10 cellular contexts compared by ENCODE assay signal in genomic region chr1:21779613-21780521, GRCh38. TPM values are rescaled to one million over a fixed set of nuclear protein-coding genes. Genes with fewer than 3 reads are reported as not detected.
DNase-seq lines count a peak whose midpoint lies in the region; ATAC-seq and TF ChIP-seq lines count a peak whose summit lies in the region.
"Had no signal": no experiment of that assay in that cellular context is flagged by ENCODE, and none has a peak within 500 bp of the region (broad histone marks: within the 10 kb centered on the region; RNA-seq: fewer than 3 reads in every experiment).

No MANE protein-coding gene starts in this region.

- H3K4me3 Mint-ChIP-seq in activated T-helper 1 cell treated with anti-CD3 and anti-CD28 coated beads, Interleukin-12 subunit alpha, Interleukin-12 subunit beta, Interleukin-2, Interleukin-4 antibody, amounts not matched to agents 30 ng/mL and 10 ng/mL and 1 ng/mL, durations not matched to agents 14 hours and 24 hours and 36 hours = peak overlapping the region; percentile 82

- H3K4me3 ChIP-seq in skeletal muscle satellite cell (ENCODE audit: low read length) = no peak overlapping the region

- H3K36me3 Mint-ChIP-seq in activated T-helper 1 cell treated with anti-CD3 and anti-CD28 coated beads, Interleukin-12 subunit alpha, Interleukin-12 subunit beta, Interleukin-2, Interleukin-4 antibody, amounts not matched to agents 30 ng/mL and 10 ng/mL and 1 ng/mL, durations not matched to agents 14 hours and 24 hours and 36 hours (ENCODE audit: low read depth) = peaks cover 19% of the 10 kb centered on the region

- H3K9ac ChIP-seq in skeletal muscle satellite cell (ENCODE audit: low read depth, low read length) = no peak overlapping the region

- H3K4me1 ChIP-seq in skeletal muscle satellite cell (ENCODE audit: control insufficient read depth, insufficient read depth, low read length) = peaks cover 7% of the 10 kb centered on the region

- intact Hi-C loops in activated T-helper 1 cell treated with anti-CD3 and anti-CD28 coated beads, Interleukin-12 subunit alpha, Interleukin-12 subunit beta, Interleukin-2, Interleukin-4 antibody, amounts not matched to agents 30 ng/mL and 10 ng/mL and 1 ng/mL, durations not matched to agents 14 hours and 24 hours and 36 hours (cut with micrococcal nuclease) = loop anchor here (1.0 to 10.0 kb wide), 7 partner anchors 14 to 848 kb away; no protein-coding TSS in a partner anchor

- H3K27me3 Mint-ChIP-seq in activated T-helper 1 cell treated with anti-CD3 and anti-CD28 coated beads, Interleukin-12 subunit alpha, Interleukin-12 subunit beta, Interleukin-2, Interleukin-4 antibody, amounts not matched to agents 30 ng/mL and 10 ng/mL and 1 ng/mL, durations not matched to agents 14 hours and 24 hours and 36 hours (ENCODE audit: insufficient read depth) = no peaks in the 10 kb centered on the region

- TF ChIP-seq CTCF in GM13976 (IDR thresholded peaks at IDR 0.05; ENCODE audit: borderline replicate concordance, control extremely low read depth, extremely low read depth, insufficient read depth, missing control alignments) = no peak

- in situ Hi-C loops in GM13976 (cut with MboI; ENCODE audit: low sequenced_read_pairs, unreplicated experiment) = no loop called here

- H3K9me3 Mint-ChIP-seq in activated T-helper 1 cell treated with anti-CD3 and anti-CD28 coated beads, Interleukin-12 subunit alpha, Interleukin-12 subunit beta, Interleukin-2, Interleukin-4 antibody, amounts not matched to agents 30 ng/mL and 10 ng/mL and 1 ng/mL, durations not matched to agents 14 hours and 24 hours and 36 hours = no peaks in the 10 kb centered on the region

- no peaks in the 10 kb centered on the region for H3K9me3 ChIP-seq in skeletal muscle satellite cell (replicated peaks; ENCODE audit: low read length)

- H3K27me3 ChIP-seq in skeletal muscle satellite cell (ENCODE audit: control insufficient read depth, insufficient read depth, low read length) = no peaks in the 10 kb centered on the region

- peak overlapping the region; percentile 96 for H3K27ac Mint-ChIP-seq in activated T-helper 1 cell treated with anti-CD3 and anti-CD28 coated beads, Interleukin-12 subunit alpha, Interleukin-12 subunit beta, Interleukin-2, Interleukin-4 antibody, amounts not matched to agents 30 ng/mL and 10 ng/mL and 1 ng/mL, durations not matched to agents 14 hours and 24 hours and 36 hours

- peak; percentile 29 for ATAC-seq in HG03159 (IDR thresholded peaks at IDR 0.05; ENCODE audit: unreplicated experiment)
- no peak for ATAC-seq in HG03342 (IDR thresholded peaks at IDR 0.05; ENCODE audit: unreplicated experiment)
- ATAC-seq in HG03095 (IDR thresholded peaks at IDR 0.05; ENCODE audit: unreplicated experiment) = no peak
- ATAC-seq: esophagus mucosa had no signal

- H3K4me2 ChIP-seq in skeletal muscle satellite cell (ENCODE audit: low read length) = peak overlapping the region; percentile 35

- peak; percentile 53 for DNase-seq in GM13976 (ENCODE audit: low spot score)
- DNase-seq in activated T-helper 1 cell treated with anti-CD3 and anti-CD28 coated beads, Interleukin-12 subunit alpha, Interleukin-12 subunit beta, Interleukin-2, Interleukin-4 antibody, amounts not matched to agents 30 ng/mL and 10 ng/mL and 1 ng/mL, durations not matched to agents 14 hours and 24 hours and 36 hours (ENCODE audit: low spot score) = peak; percentile 41
- no peak for DNase-seq in glomerular visceral epithelial cell (ENCODE audit: extremely low spot score)
- no peak for DNase-seq in NCI-H2081 treated with DMSO at 0.1 percent for 48 hours (lab: John Stamatoyannopoulos, UW)
- DNase-seq: Right ventricle myocardium superior had no signal

- peaks cover 40% of the 10 kb centered on the region for H3K4me1 Mint-ChIP-seq in activated T-helper 1 cell treated with anti-CD3 and anti-CD28 coated beads, Interleukin-12 subunit alpha, Interleukin-12 subunit beta, Interleukin-2, Interleukin-4 antibody, amounts not matched to agents 30 ng/mL and 10 ng/mL and 1 ng/mL, durations not matched to agents 14 hours and 24 hours and 36 hours (ENCODE audit: low read depth)

- no peaks in the 10 kb centered on the region for H3K36me3 ChIP-seq in skeletal muscle satellite cell (ENCODE audit: insufficient read depth, low read length)

RNA-seq across cellular contexts. Expression of gene USP48, which starts 3.1 kb away (rescaled TPM):
- 88.7 and 97.1 TPM in 2 replicates for total RNA-seq in activated T-helper 1 cell treated with anti-CD3 and anti-CD28 coated beads, Interleukin-12 subunit alpha, Interleukin-12 subunit beta, Interleukin-2, Interleukin-4 antibody, amounts not matched to agents 30 ng/mL and 10 ng/mL and 1 ng/mL, durations not matched to agents 14 hours and 24 hours and 36 hours
- 19.4 and 20.5 TPM in 2 replicates for total RNA-seq in skeletal muscle satellite cell (2012; rRNA removed)

RNA-seq across cellular contexts. Expression of gene LDLRAD2, which starts 32.2 kb away (rescaled TPM):
- not detected in 2 replicates for total RNA-seq in activated T-helper 1 cell treated with anti-CD3 and anti-CD28 coated beads, Interleukin-12 subunit alpha, Interleukin-12 subunit beta, Interleukin-2, Interleukin-4 antibody, amounts not matched to agents 30 ng/mL and 10 ng/mL and 1 ng/mL, durations not matched to agents 14 hours and 24 hours and 36 hours
- not detected in 2 replicates for total RNA-seq in skeletal muscle satellite cell (2012; rRNA removed)
- total RNA-seq: Right ventricle myocardium superior had no signal

Comparison
In these comparisons a context has a peak if more than half of its experiments do, and no peak if none do; other contexts are left out.
1. DNase-seq: peak in GM13976 (single experiment) and activated T-helper 1 cell treated with anti-CD3 and anti-CD28 coated beads, Interleukin-12 subunit alpha, Interleukin-12 subunit beta, Interleukin-2, Interleukin-4 antibody, amounts not matched to agents 30 ng/mL and 10 ng/mL and 1 ng/mL, durations not matched to agents 14 hours and 24 hours and 36 hours (single experiment); none in glomerular visceral epithelial cell (single experiment) and NCI-H2081 treated with DMSO at 0.1 percent for 48 hours (single experiment).